Comparison of ENCODE assay signal across 29 cellular contexts in the genomic region with DNA sequence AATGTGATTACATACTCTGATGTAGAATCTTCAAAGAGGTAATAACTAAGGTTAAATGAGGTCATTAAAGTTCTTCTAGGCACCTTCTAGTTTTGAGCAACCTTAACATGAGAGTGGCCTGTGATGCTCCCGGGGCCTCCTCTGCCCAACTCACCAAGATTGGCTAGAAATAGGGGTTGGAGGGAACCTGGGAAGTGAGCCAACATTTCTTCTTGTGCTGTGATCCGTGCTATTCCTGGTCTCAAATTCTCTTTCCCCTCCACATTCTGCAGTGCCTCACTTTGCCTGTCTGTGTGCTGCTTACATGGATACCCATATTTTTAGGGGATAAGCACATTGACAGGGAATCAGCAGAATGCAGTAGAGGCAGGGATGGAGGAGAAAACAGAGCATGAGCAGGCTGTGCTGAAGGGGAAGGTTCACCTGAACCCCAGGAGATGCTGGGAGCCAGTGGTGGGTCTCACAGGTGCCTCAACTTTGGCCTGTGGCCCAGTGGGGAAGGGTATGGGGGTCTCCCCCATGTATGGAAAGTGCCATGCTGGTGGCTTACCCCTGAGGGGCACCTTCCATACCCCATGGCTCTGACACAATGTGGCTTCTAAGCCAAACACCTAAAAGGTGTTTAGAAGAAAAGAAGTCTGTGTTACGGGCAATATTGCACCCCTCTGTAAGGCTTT.
"Had no signal": no experiment of that assay in that cellular context is flagged by ENCODE, and none has a peak within 500 bp of the region (broad histone marks: within the 10 kb centered on the region; RNA-seq: fewer than 3 reads in every experiment).

No MANE protein-coding gene starts in this region.

- H3K4me2 ChIP-seq: PC-9 had no signal

- ATAC-seq: activated CD8-positive, alpha-beta T cell treated with anti-CD3 and anti-CD28 coated beads for 36 hours; activated T-cell treated with anti-CD3 and anti-CD28 coated beads, Interleukin-2, amount 50 U/mL, for 72 hours; K562 had no signal

- H3K36me3 Mint-ChIP-seq: activated naive CD4-positive, alpha-beta T cell treated with anti-CD3 and anti-CD28 coated beads, Interleukin-2, amount 50 U/mL, for 24 hours; activated naive CD8-positive, alpha-beta T cell treated with anti-CD3 and anti-CD28 coated beads, Interleukin-2, amount 10 ng/mL, durations not matched to agents 7 days and 5 days had no signal

- FAIRE-seq: K562 had no signal

- H3K27ac Mint-ChIP-seq: activated CD4-positive, alpha-beta T cell treated with anti-CD3 and anti-CD28 coated beads, Interleukin-2, amount 10 ng/mL, durations not matched to agents 24 days and 14 days; activated CD8-positive, alpha-beta T cell treated with anti-CD3 and anti-CD28 coated beads for 36 hours; activated naive CD4-positive, alpha-beta T cell treated with anti-CD3 and anti-CD28 coated beads, Interleukin-2, amount 50 U/mL, for 24 hours; activated naive CD8-positive, alpha-beta T cell treated with anti-CD3 and anti-CD28 coated beads, Interleukin-2, amount 10 ng/mL, durations not matched to agents 7 days and 5 days; activated T-cell treated with anti-CD3 and anti-CD28 coated beads, Interleukin-2, amount 50 U/mL, for 72 hours; activated T-helper 17 cell treated with anti-CD3 and anti-CD28 coated beads, Interleukin-2, amount 50 U/mL, for 72 hours had no signal

- H2AFZ ChIP-seq: PC-9 had no signal

- H3K27me3 Mint-ChIP-seq: activated CD4-positive, alpha-beta T cell treated with anti-CD3 and anti-CD28 coated beads, Interleukin-2, amount 10 ng/mL, durations not matched to agents 24 days and 14 days; activated naive CD4-positive, alpha-beta T cell treated with anti-CD3 and anti-CD28 coated beads, Interleukin-2, amount 50 U/mL, for 24 hours; activated naive CD8-positive, alpha-beta T cell treated with anti-CD3 and anti-CD28 coated beads, Interleukin-2, amount 10 ng/mL, durations not matched to agents 7 days and 5 days had no signal

- H3K9me3 Mint-ChIP-seq: activated CD4-positive, alpha-beta T cell treated with anti-CD3 and anti-CD28 coated beads, Interleukin-2, amount 10 ng/mL, durations not matched to agents 24 days and 14 days; activated naive CD4-positive, alpha-beta T cell treated with anti-CD3 and anti-CD28 coated beads, Interleukin-2, amount 50 U/mL, for 24 hours; activated naive CD8-positive, alpha-beta T cell treated with anti-CD3 and anti-CD28 coated beads, Interleukin-2, amount 10 ng/mL, durations not matched to agents 7 days and 5 days; activated T-helper 17 cell treated with anti-CD3 and anti-CD28 coated beads, Interleukin-2, amount 50 U/mL, for 72 hours had no signal

- H3K4me3 Mint-ChIP-seq: activated CD4-positive, alpha-beta T cell treated with anti-CD3 and anti-CD28 coated beads, Interleukin-2, amount 10 ng/mL, durations not matched to agents 24 days and 14 days; activated CD8-positive, alpha-beta T cell treated with anti-CD3 and anti-CD28 coated beads for 36 hours; activated naive CD4-positive, alpha-beta T cell treated with anti-CD3 and anti-CD28 coated beads, Interleukin-2, amount 50 U/mL, for 24 hours; activated naive CD8-positive, alpha-beta T cell treated with anti-CD3 and anti-CD28 coated beads, Interleukin-2, amount 10 ng/mL, durations not matched to agents 7 days and 5 days; activated T-cell treated with anti-CD3 and anti-CD28 coated beads, Interleukin-2, amount 50 U/mL, for 72 hours; activated T-helper 17 cell treated with anti-CD3 and anti-CD28 coated beads, Interleukin-2, amount 50 U/mL, for 72 hours had no signal

- H3K36me3 ChIP-seq: ascending aorta, breast epithelium, WERI-Rb-1 had no signal

- H3K4me3 ChIP-seq: ascending aorta, breast epithelium, K562, PC-9 had no signal

- DNase-seq: activated CD4-positive, alpha-beta T cell treated with anti-CD3 and anti-CD28 coated beads, Interleukin-2, amount 10 ng/mL, durations not matched to agents 24 days and 14 days; activated CD4-positive, alpha-beta T cell treated with anti-CD3 and anti-CD28 coated beads, Interleukin-2, amount 50 U/mL, for 4 hours; activated CD8-positive, alpha-beta T cell treated with anti-CD3 and anti-CD28 coated beads for 36 hours; activated gamma-delta T cell; activated naive CD4-positive, alpha-beta T cell treated with Interleukin-2 at 50 U/mL for 16 hours; activated naive CD8-positive, alpha-beta T cell treated with anti-CD3 and anti-CD28 coated beads, Interleukin-2, amount 10 ng/mL, durations not matched to agents 7 days and 5 days; activated T-cell treated with anti-CD3 and anti-CD28 coated beads, Interleukin-2, amount 50 U/mL, for 1 hour; activated T-cell treated with anti-CD3 and anti-CD28 coated beads, Interleukin-2, amount 50 U/mL, for 72 hours; amygdala; NCI-H1105; NCI-H1417 treated with DMSO at 0.1 percent for 48 hours; NCI-H187 treated with DMSO at 0.1 percent for 48 hours; NCI-H2081; NCI-H2171 treated with DMSO at 0.1 percent for 48 hours; NCI-H2227 treated with DMSO at 0.1 percent for 48 hours; NCI-H446; NCI-H524; PC-9; Right ventricle myocardium superior; SW 1271; T-helper 1 cell; T-helper 2 cell; T-helper 9 cell; WERI-Rb-1 had no signal

- H3K27me3 ChIP-seq: ascending aorta had no signal

- H3K27ac ChIP-seq: ascending aorta, breast epithelium, PC-9, WERI-Rb-1 had no signal

- H3K4me1 ChIP-seq: ascending aorta, breast epithelium had no signal

- H3K9me3 ChIP-seq: ascending aorta, breast epithelium had no signal

- H3K4me1 Mint-ChIP-seq: activated CD4-positive, alpha-beta T cell treated with anti-CD3 and anti-CD28 coated beads, Interleukin-2, amount 10 ng/mL, durations not matched to agents 24 days and 14 days; activated naive CD4-positive, alpha-beta T cell treated with anti-CD3 and anti-CD28 coated beads, Interleukin-2, amount 50 U/mL, for 24 hours; activated naive CD8-positive, alpha-beta T cell treated with anti-CD3 and anti-CD28 coated beads, Interleukin-2, amount 10 ng/mL, durations not matched to agents 7 days and 5 days; activated T-helper 17 cell treated with anti-CD3 and anti-CD28 coated beads, Interleukin-2, amount 50 U/mL, for 72 hours had no signal
